ENCODE assay signal across 8 cellular contexts in genomic region chr10:101297901-101298451, GRCh38. TPM values are rescaled to one million over a fixed set of nuclear protein-coding genes. Genes with fewer than 3 reads are reported as not detected.
A peak's percentile ranks its signal among the peaks of the same experiment; 100 is the strongest.
DNase-seq lines count a peak whose midpoint lies in the region; ATAC-seq and TF ChIP-seq lines count a peak whose summit lies in the region.

No MANE protein-coding gene starts in this region.

- intact Hi-C loops in cardiac septum (cut with DNase I) (no loop called here), stomach (cut with DNase I; ENCODE audit: low total_unique reads) (no loop called here)

- no peak overlapping the region for H3K27ac Mint-ChIP-seq in activated CD8-positive, alpha-beta memory T cell treated with anti-CD3 and anti-CD28 coated beads, Interleukin-2, amount 10 ng/mL, durations not matched to agents 7 days and 5 days
- H3K27ac Mint-ChIP-seq in neural crest cell (ENCODE audit: unreplicated experiment) = no peak overlapping the region

- H3K9me3 ChIP-seq in cardiac muscle cell (ENCODE audit: low read depth) (no peaks in the 10 kb centered on the region), stomach (peaks cover 0 to 2% (median 0%) of the 10 kb centered on the region in 4 donors)

- no peak overlapping the region for H3K4me3 Mint-ChIP-seq in activated CD8-positive, alpha-beta memory T cell treated with anti-CD3 and anti-CD28 coated beads, Interleukin-2, amount 10 ng/mL, durations not matched to agents 7 days and 5 days
- peak overlapping the region; percentile 24 for H3K4me3 Mint-ChIP-seq in neural crest cell

- H3K36me3 Mint-ChIP-seq in activated CD8-positive, alpha-beta memory T cell treated with anti-CD3 and anti-CD28 coated beads, Interleukin-2, amount 10 ng/mL, durations not matched to agents 7 days and 5 days = no peaks in the 10 kb centered on the region
- no peaks in the 10 kb centered on the region for H3K36me3 Mint-ChIP-seq in neural crest cell (ENCODE audit: low read depth)

- H3K36me3 ChIP-seq in cardiac muscle cell = no peaks in the 10 kb centered on the region
- no peaks in the 10 kb centered on the region for H3K36me3 ChIP-seq in stomach

- TF ChIP-seq POLR2A in stomach (IDR thresholded peaks at IDR 0.05) = no peak

- TF ChIP-seq CTCF in cardiac muscle cell (IDR thresholded peaks at IDR 0.05; ENCODE audit: low read depth, low read length) = peak; percentile 83
- TF ChIP-seq CTCF in epithelial cell of proximal tubule (conservative IDR thresholded peaks at IDR 0.05; ENCODE audit: low read depth, low read length) = peak; percentile 81
- peak; percentile 91 for TF ChIP-seq CTCF in neural crest cell (conservative IDR thresholded peaks at IDR 0.05)
- TF ChIP-seq CTCF in stomach (IDR thresholded peaks at IDR 0.05) = peak in 6 of 7 experiments; percentile 7 to 89 (median 62)

- H3K4me3 ChIP-seq in cardiac muscle cell (no peak overlapping the region), epithelial cell of proximal tubule (ENCODE audit: low read depth, low read length) (no peak overlapping the region), stomach (no peak overlapping the region)

- CTCF ChIA-PET in activated CD8-positive, alpha-beta memory T cell treated with anti-CD3 and anti-CD28 coated beads, Interleukin-2, amount 10 ng/mL, durations not matched to agents 7 days and 5 days (lab: Charles Lee) = interaction anchor here (0.8 to 1.8 kb wide), 7 partner anchors 9 to 272 kb away, joined by 3 to 10 read pairs (median 3); no protein-coding TSS in a partner anchor

- H3K27ac ChIP-seq in cardiac muscle cell (no peak overlapping the region), stomach (no peak overlapping the region)

- ATAC-seq in activated CD8-positive, alpha-beta memory T cell treated with anti-CD3 and anti-CD28 coated beads, Interleukin-2, amount 10 ng/mL, durations not matched to agents 7 days and 5 days = peak; percentile 86

- H3K4me1 Mint-ChIP-seq in activated CD8-positive, alpha-beta memory T cell treated with anti-CD3 and anti-CD28 coated beads, Interleukin-2, amount 10 ng/mL, durations not matched to agents 7 days and 5 days = no peaks in the 10 kb centered on the region
- peaks cover 28% of the 10 kb centered on the region for H3K4me1 Mint-ChIP-seq in neural crest cell

- peaks cover 66% of the 10 kb centered on the region for H3K27me3 Mint-ChIP-seq in activated CD8-positive, alpha-beta memory T cell treated with anti-CD3 and anti-CD28 coated beads, Interleukin-2, amount 10 ng/mL, durations not matched to agents 7 days and 5 days
- H3K27me3 Mint-ChIP-seq in neural crest cell (ENCODE audit: low read depth) = peaks cover 65% of the 10 kb centered on the region

- no peaks in the 10 kb centered on the region for H3K9me3 Mint-ChIP-seq in activated CD8-positive, alpha-beta memory T cell treated with anti-CD3 and anti-CD28 coated beads, Interleukin-2, amount 10 ng/mL, durations not matched to agents 7 days and 5 days (ENCODE audit: low read depth)
- H3K9me3 Mint-ChIP-seq in neural crest cell = no peaks in the 10 kb centered on the region

- H3K4me1 ChIP-seq in cardiac muscle cell (ENCODE audit: low read depth) = peaks cover 6% of the 10 kb centered on the region
- peaks cover 0 to 11% (median 2%) of the 10 kb centered on the region in 4 donors for H3K4me1 ChIP-seq in stomach

- DNase-seq in cardiac muscle cell (ENCODE audit: low read depth in 1 of 2, low spot score in 1 of 2) = peak; percentile 64 to 67
- DNase-seq in cardiac septum (ENCODE audit: low spot score) = no peak
- peak; percentile 36 for DNase-seq in NCI-H748 (lab: John Stamatoyannopoulos, UW; ENCODE audit: unreplicated experiment)
- DNase-seq in activated CD8-positive, alpha-beta memory T cell treated with anti-CD3 and anti-CD28 coated beads, Interleukin-2, amount 10 ng/mL, durations not matched to agents 7 days and 5 days = peak; percentile 78
- DNase-seq in epithelial cell of proximal tubule (ENCODE audit: low read depth) = no peak
- peak; percentile 87 for DNase-seq in neural crest cell (ENCODE audit: low read depth, low spot score)
- peak; percentile 72 for DNase-seq in stomach
- DNase-seq in NCI-H2081 (lab: John Stamatoyannopoulos, UW) = no peak

- TF ChIP-seq EP300 in stomach (IDR thresholded peaks at IDR 0.05) = no peak

- peaks cover 53% of the 10 kb centered on the region for H3K27me3 ChIP-seq in cardiac muscle cell
- peaks cover 0 to 94% (median 26%) of the 10 kb centered on the region in 3 donors for H3K27me3 ChIP-seq in stomach

- 2 to 8% (median 3%) methylated on average over 8 to 9 of the region's 9 CpGs for WGBS in stomach, 5 donors

RNA-seq across cellular contexts. Expression of gene BTRC, which starts 56.0 kb away (rescaled TPM):
- total RNA-seq in cardiac muscle cell (14.0 and 21.0 TPM in 2 replicates), cardiac septum (34.7 TPM), epithelial cell of proximal tubule (7.4 and 14.2 TPM in 2 replicates), neural crest cell (35.5 and 37.0 TPM in 2 replicates), stomach (10 to 100 TPM in 1 of 5 donors, 1 to 10 TPM in 4; 3.5 to 14.5 (median 5.3) TPM)
- polyA plus RNA-seq in cardiac muscle cell (21.7 and 22.3 TPM in 2 replicates), stomach (1 to 10 TPM; 3.9 to 4.9 (median 4.1) TPM)
- 10 to 100 TPM; 10.9 to 13.8 TPM for total RNA-seq in activated CD8-positive, alpha-beta memory T cell treated with anti-CD3 and anti-CD28 coated beads, Interleukin-2, amount 10 ng/mL, durations not matched to agents 7 days and 5 days

Comparison
In these comparisons a context has a peak if more than half of its experiments do, and no peak if none do; other contexts are left out.
1. DNase-seq: peak in cardiac muscle cell (2 of 2), NCI-H748 (single experiment), activated CD8-positive, alpha-beta memory T cell treated with anti-CD3 and anti-CD28 coated beads, Interleukin-2, amount 10 ng/mL, durations not matched to agents 7 days and 5 days (single experiment), neural crest cell (single experiment) and stomach (single experiment); none in cardiac septum (single experiment), epithelial cell of proximal tubule (single experiment) and NCI-H2081 (0 of 2).
2. Peak in every context shown above with its lines, with median percentiles within 50 percentile points of each other: CTCF ChIP-seq.